ENCODE assay signal across 8 cellular contexts in genomic region chr12:18165422-18165871, GRCh38.
DNase-seq lines count a peak whose midpoint lies in the region; ATAC-seq lines count a peak whose summit lies in the region.

No MANE protein-coding gene starts in this region.

- H3K9me3 ChIP-seq in aorta (ENCODE audit: control insufficient read depth, low read length), result no peaks in the 10 kb centered on the region

- intact Hi-C loops in aorta (cut with DNase I), result no loop called here

- no peaks in the 10 kb centered on the region for H3K27me3 ChIP-seq in aorta (ENCODE audit: control insufficient read depth in 1 of 2, insufficient read depth in 2 of 2, low read length in 1 of 2)

- H3K4me3 ChIP-seq in aorta (ENCODE audit: low read length in 2 of 2), result no peak overlapping the region

- H3K36me3 ChIP-seq in aorta (ENCODE audit: control insufficient read depth in 1 of 2, insufficient read depth in 2 of 2, low read length in 1 of 2), result no peaks in the 10 kb centered on the region

- peak; percentile 15 for DNase-seq in AG20443 (ENCODE audit: low spot score)
- peak; percentile 77 for DNase-seq in NCI-H748 treated with DMSO at 0.1 percent for 48 hours (lab: John Stamatoyannopoulos, UW)
- DNase-seq in fibroblast of gingiva (ENCODE audit: low read depth), result peak; percentile 8
- no peak for DNase-seq in aorta
- no peak for DNase-seq in nucleus accumbens (lab: John Stamatoyannopoulos, UW)
- DNase-seq in UCSD-AML1 (lab: John Stamatoyannopoulos, UW; ENCODE audit: unreplicated experiment), result no peak

- WGBS in aorta, 2 donors, result 12 to 19% methylated on average over 2 of the region's 2 CpGs

- H3K4me1 ChIP-seq in aorta (ENCODE audit: control insufficient read depth in 1 of 2, insufficient read depth in 2 of 2, low read length in 2 of 2), result peaks cover 0 to 3% of the 10 kb centered on the region in 2 donors

- peak; percentile 98 for ATAC-seq in GM18861 (IDR thresholded peaks at IDR 0.05; ENCODE audit: unreplicated experiment)
- peak; percentile 97 for ATAC-seq in HG02981 (IDR thresholded peaks at IDR 0.05; ENCODE audit: unreplicated experiment)
- peak; percentile 54 for ATAC-seq in aorta (ENCODE audit: low FRiP score)

- H3K27ac ChIP-seq in aorta (ENCODE audit: low read depth in 1 of 2, low read length in 2 of 2), result no peak overlapping the region

Comparison
In these comparisons a context has a peak if more than half of its experiments do, and no peak if none do; other contexts are left out.
1. DNase-seq: peak in AG20443 (single experiment), NCI-H748 treated with DMSO at 0.1 percent for 48 hours (single experiment) and fibroblast of gingiva (single experiment); none in aorta (0 of 2), nucleus accumbens (0 of 56) and UCSD-AML1 (single experiment).
2. Peak in every context shown above with its lines, with median percentiles within 50 percentile points of each other: ATAC-seq.